ENCODE assay signal across 9 cellular contexts in genomic region chr6:143449082-143449481, GRCh38. TPM values are rescaled to one million over a fixed set of nuclear protein-coding genes. Genes with fewer than 3 reads are reported as not detected.
A peak's percentile ranks its signal among the peaks of the same experiment; 100 is the strongest.
DNase-seq lines count a peak whose midpoint lies in the region; ATAC-seq and TF ChIP-seq lines count a peak whose summit lies in the region.
"Had no signal": no experiment of that assay in that cellular context is flagged by ENCODE, and none has a peak within 500 bp of the region (broad histone marks: within the 10 kb centered on the region; RNA-seq: fewer than 3 reads in every experiment).

No MANE protein-coding gene starts in this region.

- WGBS in hepatocyte (ENCODE audit: low lambda C conversion rate, missing lambda C conversion rate) = 92% methylated on average over 4 of the region's 4 CpGs
- WGBS in stomach, 5 donors = 78 to 87% (median 84%) methylated on average over 4 of the region's 4 CpGs
- 86 to 90% methylated on average over 4 of the region's 4 CpGs for WGBS in lower leg skin, 2 donors

- H3K4me2 ChIP-seq in SU-DHL-6 (ENCODE audit: low read depth, low read length, poor library complexity, severe bottlenecking) (peak overlapping the region; percentile 80), hepatocyte (peak overlapping the region; percentile 91)

- H2AFZ ChIP-seq in SU-DHL-6 (ENCODE audit: low read depth, low read length, severe bottlenecking) = peak overlapping the region; percentile 87
- peak overlapping the region; percentile 100 for H2AFZ ChIP-seq in hepatocyte

- H3K9me2 ChIP-seq in SU-DHL-6 (replicated peaks; ENCODE audit: insufficient read depth, low read length) (no peaks in the 10 kb centered on the region), hepatocyte (replicated peaks; ENCODE audit: insufficient read depth) (no peaks in the 10 kb centered on the region)

- H3K36me3 Mint-ChIP-seq in activated naive CD4-positive, alpha-beta T cell treated with anti-CD3 and anti-CD28 coated beads, Interleukin-2, amount 50 U/mL, for 24 hours = peaks cover 5% of the 10 kb centered on the region

- H3K27me3 ChIP-seq in SU-DHL-6 (ENCODE audit: low read length) = no peaks in the 10 kb centered on the region
- H3K27me3 ChIP-seq in hepatocyte = no peaks in the 10 kb centered on the region
- H3K27me3 ChIP-seq in stomach = no peaks in the 10 kb centered on the region
- H3K27me3 ChIP-seq: SJSA1 had no signal

- H3F3A ChIP-seq in SU-DHL-6 (ENCODE audit: insufficient read depth) = peaks cover 12% of the 10 kb centered on the region

- TF ChIP-seq CTCF in SU-DHL-6 (IDR thresholded peaks at IDR 0.05; ENCODE audit: insufficient read depth, low read length, poor library complexity, severe bottlenecking) (no peak), hepatocyte (IDR thresholded peaks at IDR 0.05; ENCODE audit: poor library complexity) (no peak), stomach (IDR thresholded peaks at IDR 0.05) (no peak), lower leg skin (IDR thresholded peaks at IDR 0.05) (no peak)

- no peak for TF ChIP-seq EP300 in stomach (IDR thresholded peaks at IDR 0.05)

- H4K20me1 ChIP-seq in SU-DHL-6 (ENCODE audit: low read depth, low read length) (no peaks in the 10 kb centered on the region; the same call in 1 of the 2 replicates), hepatocyte (ENCODE audit: insufficient read depth, poor library complexity, severe bottlenecking) (no peaks in the 10 kb centered on the region)

- peaks cover under 1% of the 10 kb centered on the region; the same call in 1 of the 2 replicates for H3K36me3 ChIP-seq in SU-DHL-6 (ENCODE audit: low read length)
- no peaks in the 10 kb centered on the region for H3K36me3 ChIP-seq in hepatocyte (replicated peaks; ENCODE audit: insufficient read depth, low read depth)
- H3K36me3 ChIP-seq in stomach = peaks cover 0 to 8% (median 2%) of the 10 kb centered on the region in 4 donors
- H3K36me3 ChIP-seq: SJSA1 had no signal

- no peak overlapping the region for H3K27ac ChIP-seq in SU-DHL-6 (ENCODE audit: low read depth, low read length)
- H3K27ac ChIP-seq in hepatocyte = no peak overlapping the region
- no peak overlapping the region for H3K27ac ChIP-seq in stomach
- H3K27ac ChIP-seq: SJSA1 had no signal

- H3K4me3 Mint-ChIP-seq in activated naive CD4-positive, alpha-beta T cell treated with anti-CD3 and anti-CD28 coated beads, Interleukin-2, amount 50 U/mL, for 24 hours = peak overlapping the region; percentile 99

- TF ChIP-seq POLR2A in stomach (IDR thresholded peaks at IDR 0.05) (no peak), lower leg skin (IDR thresholded peaks at IDR 0.05) (no peak)

- peak overlapping the region; percentile 93 for H3K9ac ChIP-seq in SU-DHL-6 (ENCODE audit: low read length)

- no peak for DNase-seq in activated naive CD4-positive, alpha-beta T cell treated with Interleukin-2 at 50 U/mL for 16 hours
- DNase-seq in hepatocyte (ENCODE audit: low spot score) (no peak), stomach (no peak), lower leg skin (ENCODE audit: low spot score in 2 of 2) (no peak), D341Med (ENCODE audit: low spot score) (no peak)

- H3K4me1 Mint-ChIP-seq in activated naive CD4-positive, alpha-beta T cell treated with anti-CD3 and anti-CD28 coated beads, Interleukin-2, amount 50 U/mL, for 24 hours = peaks cover 45% of the 10 kb centered on the region

- H3K79me2 ChIP-seq in SU-DHL-6 (ENCODE audit: insufficient read depth, low read length) (peaks cover 84% of the 10 kb centered on the region), hepatocyte (peaks cover 41% of the 10 kb centered on the region)

- no peak for ATAC-seq in GM19351 (IDR thresholded peaks at IDR 0.05; ENCODE audit: unreplicated experiment)

- H3K9me3 ChIP-seq in SU-DHL-6 (ENCODE audit: insufficient read depth, low read length) (no peaks in the 10 kb centered on the region), hepatocyte (ENCODE audit: low read depth) (no peaks in the 10 kb centered on the region), stomach (no peaks in the 10 kb centered on the region)
- H3K9me3 ChIP-seq: SJSA1 had no signal

- H3K9me3 Mint-ChIP-seq in activated naive CD4-positive, alpha-beta T cell treated with anti-CD3 and anti-CD28 coated beads, Interleukin-2, amount 50 U/mL, for 24 hours = no peaks in the 10 kb centered on the region

- H3K27me3 Mint-ChIP-seq in activated naive CD4-positive, alpha-beta T cell treated with anti-CD3 and anti-CD28 coated beads, Interleukin-2, amount 50 U/mL, for 24 hours = no peaks in the 10 kb centered on the region

- H3K27ac Mint-ChIP-seq in activated naive CD4-positive, alpha-beta T cell treated with anti-CD3 and anti-CD28 coated beads, Interleukin-2, amount 50 U/mL, for 24 hours = peak overlapping the region; percentile 23

- intact Hi-C loops in stomach (cut with DNase I; ENCODE audit: low total_unique reads) = no loop called here
- intact Hi-C loops in lower leg skin (cut with DNase I; ENCODE audit: low total_unique reads) = no loop called here

- H3K4me3 ChIP-seq in SU-DHL-6 (ENCODE audit: insufficient read depth, low read length, poor library complexity, severe bottlenecking) (peak overlapping the region; percentile 92), hepatocyte (no peak overlapping the region), stomach (peak overlapping the region in 3 of 4 donors; percentile 73 to 94 (median 87)), lower leg skin (ENCODE audit: low read depth, poor library complexity, severe bottlenecking) (no peak overlapping the region)

- H3K4me1 ChIP-seq in hepatocyte (ENCODE audit: insufficient read depth) (peaks cover 8% of the 10 kb centered on the region), stomach (peaks cover 13 to 37% (median 27%) of the 10 kb centered on the region in 4 donors)

RNA-seq across cellular contexts. Expression of gene ADAT2, which starts 1.4 kb away (rescaled TPM):
- total RNA-seq in hepatocyte (3.4 and 4.2 TPM in 2 replicates), stomach (10 to 100 TPM in 1 of 5 donors, 1 to 10 TPM in 3, not detected in 1; 3.1 to 20.0 (median 8.9) TPM), lower leg skin (1 to 10 TPM; 2.2 to 5.3 (median 3.9) TPM)
- polyA plus RNA-seq in hepatocyte (3.1 and 4.8 TPM in 2 replicates), stomach (1 to 10 TPM; 1.1 to 6.8 (median 2.5) TPM)

RNA-seq across cellular contexts. Expression of gene PEX3, which starts 1.5 kb away (rescaled TPM):
- total RNA-seq in hepatocyte (19.0 and 23.2 TPM in 2 replicates), stomach (10 to 100 TPM in 2 of 5 donors, 1 to 10 TPM in 2, under 1 TPM in 1; 0.58 to 32.3 (median 8.9) TPM), lower leg skin (10 to 100 TPM; 15.5 to 22.4 (median 18.4) TPM)
- polyA plus RNA-seq in hepatocyte (23.4 and 24.5 TPM in 2 replicates), stomach (10 to 100 TPM in 1 of 3 donors, 1 to 10 TPM in 2; 7.1 to 11.5 (median 9.3) TPM)

Comparison
In these comparisons a context has a peak if more than half of its experiments do, and no peak if none do; other contexts are left out.
1. H3K4me3 ChIP-seq: peak in SU-DHL-6 (single experiment) and stomach (3 of 4); none in hepatocyte (single experiment) and lower leg skin (single experiment).